9 cellular contexts compared by ENCODE assay signal in genomic region chr19:13621413-13621812, GRCh38.
A peak's percentile ranks its signal among the peaks of the same experiment; 100 is the strongest.
DNase-seq lines count a peak whose midpoint lies in the region; ATAC-seq and TF ChIP-seq lines count a peak whose summit lies in the region.
"Had no signal": no experiment of that assay in that cellular context is flagged by ENCODE, and none has a peak within 500 bp of the region (broad histone marks: within the 10 kb centered on the region; RNA-seq: fewer than 3 reads in every experiment).

No MANE protein-coding gene starts in this region.

- no peak overlapping the region for H3K4me3 ChIP-seq in A673 (ENCODE audit: low read depth, low read length, poor library complexity, severe bottlenecking)

- TF ChIP-seq CTCF in A673 (conservative IDR thresholded peaks at IDR 0.05; ENCODE audit: low read depth, low read length) = no peak
- peak; percentile 73 for TF ChIP-seq CTCF in HFFc6 (IDR thresholded peaks at IDR 0.05)

- no peak for ATAC-seq in HG02938 (IDR thresholded peaks at IDR 0.05; ENCODE audit: unreplicated experiment)
- no peak for ATAC-seq in GM19455 (IDR thresholded peaks at IDR 0.05; ENCODE audit: unreplicated experiment)

- no peaks in the 10 kb centered on the region for H3K27me3 ChIP-seq in A673 (replicated peaks; ENCODE audit: insufficient read depth, low read depth, low read length, poor library complexity)

- peak overlapping the region; percentile 66; the same call in 1 of the 2 replicates for H3K4me3 Mint-ChIP-seq in HFFc6
- no peak overlapping the region for H3K4me3 Mint-ChIP-seq in activated T-helper 1 cell treated with anti-CD3 and anti-CD28 coated beads, Interleukin-12 subunit alpha, Interleukin-12 subunit beta, Interleukin-2, Interleukin-4 antibody, amounts not matched to agents 30 ng/mL and 10 ng/mL and 1 ng/mL, durations not matched to agents 14 hours and 24 hours and 36 hours
- H3K4me3 Mint-ChIP-seq: memory B cell had no signal

- no peaks in the 10 kb centered on the region for H3K4me1 ChIP-seq in A673 (ENCODE audit: insufficient read depth, low read length, poor library complexity, severe bottlenecking)

- no peaks in the 10 kb centered on the region for H3K36me3 Mint-ChIP-seq in HFFc6 (ENCODE audit: low read depth)
- H3K36me3 Mint-ChIP-seq in activated T-helper 1 cell treated with anti-CD3 and anti-CD28 coated beads, Interleukin-12 subunit alpha, Interleukin-12 subunit beta, Interleukin-2, Interleukin-4 antibody, amounts not matched to agents 30 ng/mL and 10 ng/mL and 1 ng/mL, durations not matched to agents 14 hours and 24 hours and 36 hours (ENCODE audit: low read depth) = no peaks in the 10 kb centered on the region

- H3K9me3 Mint-ChIP-seq in HFFc6 = no peaks in the 10 kb centered on the region
- H3K9me3 Mint-ChIP-seq in activated T-helper 1 cell treated with anti-CD3 and anti-CD28 coated beads, Interleukin-12 subunit alpha, Interleukin-12 subunit beta, Interleukin-2, Interleukin-4 antibody, amounts not matched to agents 30 ng/mL and 10 ng/mL and 1 ng/mL, durations not matched to agents 14 hours and 24 hours and 36 hours = no peaks in the 10 kb centered on the region

- intact Hi-C loops in A673 (cut with micrococcal nuclease; ENCODE audit: unreplicated experiment) = no loop called here
- intact Hi-C loops in activated T-helper 1 cell treated with anti-CD3 and anti-CD28 coated beads, Interleukin-12 subunit alpha, Interleukin-12 subunit beta, Interleukin-2, Interleukin-4 antibody, amounts not matched to agents 30 ng/mL and 10 ng/mL and 1 ng/mL, durations not matched to agents 14 hours and 24 hours and 36 hours (cut with micrococcal nuclease) = no loop called here

- CTCF ChIA-PET in A673 (lab: Charles Lee) = no interaction called here

- no peak overlapping the region for H3K27ac ChIP-seq in A673 (ENCODE audit: low read depth, low read length, poor library complexity, severe bottlenecking)

- peaks cover 3% of the 10 kb centered on the region for H3K27me3 Mint-ChIP-seq in HFFc6 (ENCODE audit: insufficient read depth)
- peaks cover 28% of the 10 kb centered on the region for H3K27me3 Mint-ChIP-seq in activated T-helper 1 cell treated with anti-CD3 and anti-CD28 coated beads, Interleukin-12 subunit alpha, Interleukin-12 subunit beta, Interleukin-2, Interleukin-4 antibody, amounts not matched to agents 30 ng/mL and 10 ng/mL and 1 ng/mL, durations not matched to agents 14 hours and 24 hours and 36 hours (ENCODE audit: insufficient read depth)

- H3K4me1 Mint-ChIP-seq in HFFc6 (ENCODE audit: low read depth) = peaks cover 71% of the 10 kb centered on the region
- no peaks in the 10 kb centered on the region for H3K4me1 Mint-ChIP-seq in activated T-helper 1 cell treated with anti-CD3 and anti-CD28 coated beads, Interleukin-12 subunit alpha, Interleukin-12 subunit beta, Interleukin-2, Interleukin-4 antibody, amounts not matched to agents 30 ng/mL and 10 ng/mL and 1 ng/mL, durations not matched to agents 14 hours and 24 hours and 36 hours (ENCODE audit: low read depth)
- H3K4me1 Mint-ChIP-seq: memory B cell had no signal

- DNase-seq in A673 (ENCODE audit: low spot score) = peak; percentile 52
- DNase-seq in HFFc6 = peak; percentile 97
- peak; percentile 65 for DNase-seq in activated CD8-positive, alpha-beta memory T cell treated with anti-CD3 and anti-CD28 coated beads, Interleukin-2, amount 50 U/mL, for 48 hours
- peak; percentile 76 for DNase-seq in iris pigment epithelial cell (ENCODE audit: low read depth)
- DNase-seq in NAMALWA (ENCODE audit: low spot score) = no peak
- no peak for DNase-seq in activated T-helper 1 cell treated with anti-CD3 and anti-CD28 coated beads, Interleukin-12 subunit alpha, Interleukin-12 subunit beta, Interleukin-2, Interleukin-4 antibody, amounts not matched to agents 30 ng/mL and 10 ng/mL and 1 ng/mL, durations not matched to agents 14 hours and 24 hours and 36 hours (ENCODE audit: low spot score)

- H3K9me3 ChIP-seq in A673 (ENCODE audit: low read depth, low read length, poor library complexity, severe bottlenecking) = no peaks in the 10 kb centered on the region

- POLR2A ChIA-PET in A673 (lab: Charles Lee; ENCODE audit: low non-redundant PET) = no interaction called here

- no peaks in the 10 kb centered on the region for H3K36me3 ChIP-seq in A673 (ENCODE audit: insufficient read depth, low read length, poor library complexity, severe bottlenecking)

- BruUV-seq in A673 (replicated peaks; lab: Mats Ljungman, UMichigan) = no TSS peak

- peak overlapping the region; percentile 94 for H3K27ac Mint-ChIP-seq in HFFc6
- no peak overlapping the region for H3K27ac Mint-ChIP-seq in activated T-helper 1 cell treated with anti-CD3 and anti-CD28 coated beads, Interleukin-12 subunit alpha, Interleukin-12 subunit beta, Interleukin-2, Interleukin-4 antibody, amounts not matched to agents 30 ng/mL and 10 ng/mL and 1 ng/mL, durations not matched to agents 14 hours and 24 hours and 36 hours
- H3K27ac Mint-ChIP-seq: memory B cell had no signal

Comparison
In these comparisons a context has a peak if more than half of its experiments do, and no peak if none do; other contexts are left out.
1. DNase-seq: peak in A673 (single experiment), HFFc6 (single experiment), activated CD8-positive, alpha-beta memory T cell treated with anti-CD3 and anti-CD28 coated beads, Interleukin-2, amount 50 U/mL, for 48 hours (single experiment) and iris pigment epithelial cell (single experiment); none in NAMALWA (single experiment) and activated T-helper 1 cell treated with anti-CD3 and anti-CD28 coated beads, Interleukin-12 subunit alpha, Interleukin-12 subunit beta, Interleukin-2, Interleukin-4 antibody, amounts not matched to agents 30 ng/mL and 10 ng/mL and 1 ng/mL, durations not matched to agents 14 hours and 24 hours and 36 hours (single experiment).